ENCODE assay signal across 36 cellular contexts in genomic region chr20:55584307-55584706, GRCh38.
"Had no signal": no experiment of that assay in that cellular context is flagged by ENCODE, and none has a peak within 500 bp of the region (broad histone marks: within the 10 kb centered on the region; RNA-seq: fewer than 3 reads in every experiment).

No MANE protein-coding gene starts in this region.

- H3K9ac ChIP-seq: KMS-11 had no signal

- DNase-seq: Karpas-422, Kasumi-1, MG63, MM.1S, MV-4-11, NCI-H1048, NCI-H1092, NCI-H1092 treated with DMSO at 0.1 percent for 48 hours, NCI-H1105, NCI-H1105 treated with DMSO at 0.1 percent for 48 hours, NCI-H1417, NCI-H1417 treated with DMSO at 0.1 percent for 48 hours, NCI-H1436, NCI-H1436 treated with DMSO at 0.1 percent for 48 hours, NCI-H146, NCI-H1694, NCI-H1694 treated with DMSO at 0.1 percent for 48 hours, NCI-H187, NCI-H187 treated with DMSO at 0.1 percent for 48 hours, NCI-H1930, NCI-H2029, NCI-H2029 treated with DMSO at 0.1 percent for 48 hours, NCI-H2081, NCI-H2081 treated with DMSO at 0.1 percent for 48 hours, NCI-H2107, NCI-H2171, NCI-H2171 treated with DMSO at 0.1 percent for 48 hours, NCI-H2227 treated with DMSO at 0.1 percent for 48 hours, NCI-H226, NCI-H345, NCI-H446, NCI-H446 treated with DMSO at 0.1 percent for 48 hours, NCI-H510A, NCI-H510A treated with DMSO at 0.1 percent for 48 hours, NCI-H524 had no signal

- H3K27ac ChIP-seq: KMS-11 had no signal

- H3K36me3 ChIP-seq: MG63 had no signal

- H3K4me2 ChIP-seq: KMS-11 had no signal

- H3K4me3 ChIP-seq: MG63 had no signal

- H3K27me3 ChIP-seq: MG63 had no signal

- H3K9me3 ChIP-seq: MG63 had no signal
